In genomic region chr22:22573047-22573889, GRCh38 we compare ENCODE assay signal across 20 cellular contexts. TPM values are rescaled to one million over a fixed set of nuclear protein-coding genes. Genes with fewer than 3 reads are reported as not detected.
A peak's percentile ranks its signal among the peaks of the same experiment; 100 is the strongest.
DNase-seq lines count a peak whose midpoint lies in the region; ATAC-seq, FAIRE-seq and TF ChIP-seq lines count a peak whose summit lies in the region.
"Had no signal": no experiment of that assay in that cellular context is flagged by ENCODE, and none has a peak within 500 bp of the region (broad histone marks: within the 10 kb centered on the region; RNA-seq: fewer than 3 reads in every experiment).

No MANE protein-coding gene starts in this region.

- no peaks in the 10 kb centered on the region for H3K9me3 Mint-ChIP-seq in stimulated activated naive B cell treated with anti-CD40 and anti-IgM and Interleukin-4, amounts not matched to agents 10 μg/mL and 1 μg/mL and 100 μg/mL, for 72 hours
- H3K9me3 Mint-ChIP-seq: CD8-positive, alpha-beta T cell; HFFc6 had no signal

- H3K4me3 Mint-ChIP-seq in stimulated activated naive B cell treated with anti-CD40 and anti-IgM and Interleukin-4, amounts not matched to agents 10 μg/mL and 1 μg/mL and 100 μg/mL, for 72 hours, result no peak overlapping the region
- H3K4me3 Mint-ChIP-seq: CD8-positive, alpha-beta T cell; HFFc6 had no signal

- no peaks in the 10 kb centered on the region for H3K36me3 Mint-ChIP-seq in stimulated activated naive B cell treated with anti-CD40 and anti-IgM and Interleukin-4, amounts not matched to agents 10 μg/mL and 1 μg/mL and 100 μg/mL, for 72 hours
- H3K36me3 Mint-ChIP-seq: CD8-positive, alpha-beta T cell had no signal

- DNase-seq in activated CD8-positive, alpha-beta memory T cell treated with anti-CD3 and anti-CD28 coated beads, Interleukin-2, amount 50 U/mL, for 48 hours, result peak; percentile 20
- no peak for DNase-seq in activated CD8-positive, alpha-beta memory T cell treated with anti-CD3 and anti-CD28 coated beads for 24 hours
- DNase-seq in bronchial epithelial cell (ENCODE audit: low read depth) (no peak), NCI-H774 (lab: John Stamatoyannopoulos, UW) (no peak), NCI-H345 (lab: John Stamatoyannopoulos, UW) (no peak)
- DNase-seq in stimulated activated naive B cell treated with anti-CD40 and anti-IgM and Interleukin-4, amounts not matched to agents 10 μg/mL and 1 μg/mL and 100 μg/mL, for 72 hours, result no peak
- DNase-seq: AML-193; Caco-2; CD8-positive, alpha-beta T cell; GDM1; GOT3; H7; HFFc6; IMR-90; KBM-7 had no signal

- ATAC-seq in stimulated activated naive B cell treated with anti-CD40 and anti-IgM and Interleukin-4, amounts not matched to agents 10 μg/mL and 1 μg/mL and 100 μg/mL, for 72 hours (replicated peaks), result peak; percentile 42 to 51
- no peak for ATAC-seq in GM19395 (IDR thresholded peaks at IDR 0.05; ENCODE audit: unreplicated experiment)
- ATAC-seq: A549; CD8-positive, alpha-beta T cell; HCT116 had no signal

- no peaks in the 10 kb centered on the region for H3K27me3 ChIP-seq in bronchial epithelial cell (ENCODE audit: control insufficient read depth, insufficient read depth, low read length)

- no peak overlapping the region for H3K4me3 ChIP-seq in bronchial epithelial cell (ENCODE audit: low read depth, low read length)
- H3K4me3 ChIP-seq: A549 had no signal

- peak; percentile 28 for FAIRE-seq in bronchial epithelial cell (lab: Jason Lieb, UNC)
- FAIRE-seq: A549, D721Med, HTR-8/SVneo had no signal

- peaks cover 6 to 11% of the 10 kb centered on the region in 2 donors for H3K4me1 Mint-ChIP-seq in stimulated activated naive B cell treated with anti-CD40 and anti-IgM and Interleukin-4, amounts not matched to agents 10 μg/mL and 1 μg/mL and 100 μg/mL, for 72 hours

- no peaks in the 10 kb centered on the region for H3K36me3 ChIP-seq in bronchial epithelial cell (ENCODE audit: control insufficient read depth, insufficient read depth, low read length)

- H3K27ac Mint-ChIP-seq in stimulated activated naive B cell treated with anti-CD40 and anti-IgM and Interleukin-4, amounts not matched to agents 10 μg/mL and 1 μg/mL and 100 μg/mL, for 72 hours, result no peak overlapping the region
- H3K27ac Mint-ChIP-seq: CD8-positive, alpha-beta T cell; HFFc6 had no signal

- no peak for TF ChIP-seq CTCF in bronchial epithelial cell (IDR thresholded peaks at IDR 0.05; ENCODE audit: insufficient read depth, low read length, severe bottlenecking)

- H3K27me3 Mint-ChIP-seq in stimulated activated naive B cell treated with anti-CD40 and anti-IgM and Interleukin-4, amounts not matched to agents 10 μg/mL and 1 μg/mL and 100 μg/mL, for 72 hours, result peaks cover 10 to 21% of the 10 kb centered on the region in 2 donors

RNA-seq across cellular contexts. Expression of gene PRAME, which starts 14.2 kb away (rescaled TPM):
- total RNA-seq in bronchial epithelial cell, result not detected in 2 replicates
- total RNA-seq: Caco-2; CD8-positive, alpha-beta T cell; H7; HFFc6; IMR-90 had no signal

RNA-seq across cellular contexts. Expression of gene ZNF280A, which starts 53.2 kb away (rescaled TPM):
- not detected in 2 replicates for total RNA-seq in bronchial epithelial cell
- total RNA-seq: CD8-positive, alpha-beta T cell; IMR-90 had no signal
